Comparison of ENCODE assay signal across 23 cellular contexts in genomic region chr7:19099194-19099593, GRCh38. TPM values are rescaled to one million over a fixed set of nuclear protein-coding genes. Genes with fewer than 3 reads are reported as not detected.
DNase-seq lines count a peak whose midpoint lies in the region; ATAC-seq and TF ChIP-seq lines count a peak whose summit lies in the region.
"Had no signal": no experiment of that assay in that cellular context is flagged by ENCODE, and none has a peak within 500 bp of the region (broad histone marks: within the 10 kb centered on the region; RNA-seq: fewer than 3 reads in every experiment).

No MANE protein-coding gene starts in this region.

- H3K4me3 ChIP-seq in BE2C (ENCODE audit: low read depth, low read length) = 0 out of 2 replicates have a peak overlapping the region, but pooled peaks have one; percentile 14
- no peak overlapping the region for H3K4me3 ChIP-seq in HCT116 (replicated peaks in 1 of 2; ENCODE audit: low read depth in 1 of 2, low read length in 2 of 2)
- peak overlapping the region; percentile 19 to 48; a peak in 3 of 4 replicates for H3K4me3 ChIP-seq in SK-N-SH (ENCODE audit: low read depth in 2 of 2, low read length in 1 of 2)
- H3K4me3 ChIP-seq: A549, BLaER1, GM12878, GM23338 had no signal

- H3K27ac ChIP-seq in HCT116 (ENCODE audit: low read depth, low read length) = no peak overlapping the region
- H3K27ac ChIP-seq in SK-N-SH (ENCODE audit: low read depth in 2 of 2, low read length in 1 of 2) = peak overlapping the region; percentile 79 to 100
- no peak overlapping the region for H3K27ac ChIP-seq in caudate nucleus (ENCODE audit: low read depth, low read length)
- H3K27ac ChIP-seq: A549, BLaER1, C4-2B had no signal

- H2AFZ ChIP-seq in HCT116 (ENCODE audit: low read depth, low read length, poor library complexity, severe bottlenecking) (peak overlapping the region; percentile 42), SK-N-SH (ENCODE audit: low read depth) (0 out of 2 replicates have a peak overlapping the region, but pooled peaks have one; percentile 35)
- H2AFZ ChIP-seq: GM23338 had no signal

- TF ChIP-seq CTCF in BE2C (IDR thresholded peaks at IDR 0.05; ENCODE audit: low read depth, low read length) (no peak), HCT116 (IDR thresholded peaks at IDR 0.05 in 2 of 3, conservative IDR thresholded peaks at IDR 0.05 in 1 of 3; ENCODE audit: borderline replicate concordance in 1 of 3, insufficient read depth in 1 of 3, low read depth in 2 of 3, low read length in 2 of 3) (no peak), SK-N-SH (IDR thresholded peaks at IDR 0.05) (no peak), mesothelial cell of epicardium (IDR thresholded peaks at IDR 0.05; ENCODE audit: unreplicated experiment) (no peak)

- no peak for TF ChIP-seq POLR2A in HCT116 (IDR thresholded peaks at IDR 0.05; ENCODE audit: borderline replicate concordance, extremely low read depth, insufficient read depth, insufficient read length)

- H3K4me2 ChIP-seq in HCT116 (ENCODE audit: low read length) (no peak overlapping the region), SK-N-SH (peak overlapping the region; percentile 79)
- H3K4me2 ChIP-seq: A549, BLaER1 had no signal

- H4K20me1 ChIP-seq in HCT116 (ENCODE audit: insufficient read depth) (no peaks in the 10 kb centered on the region), SK-N-SH (ENCODE audit: insufficient read depth) (no peaks in the 10 kb centered on the region)
- H4K20me1 ChIP-seq: BLaER1 had no signal

- CTCF ChIA-PET in HCT116 (lab: Charles Lee) = no interaction called here
- CTCF ChIA-PET in SK-N-SH (lab: Yijun Ruan, JAX) = interaction anchor here (1.0 to 5.9 kb wide), 4 partner anchors 9 to 741 kb away, joined by 3 to 36 read pairs (median 10); no protein-coding TSS in a partner anchor

- RAD21 ChIA-PET in HCT116 (lab: Charles Lee; ENCODE audit: low non-redundant PET in 1 of 2, low total read pairs in 2 of 2, uncharacterized antibody in 2 of 2, unreplicated experiment in 2 of 2) = no interaction called here

- WGBS in SK-N-SH (ENCODE audit: low lambda C conversion rate) = 22% methylated on average over 3 of the region's 3 CpGs

- H3K36me3 Mint-ChIP-seq in mesothelial cell of epicardium = no peaks in the 10 kb centered on the region
- H3K36me3 Mint-ChIP-seq: CD4-positive, CD25-positive, alpha-beta regulatory T cell; CD8-positive, alpha-beta T cell had no signal

- DNase-seq in BE2C (no peak), HCT116 (ENCODE audit: low read depth, low spot score) (no peak), SK-N-SH (no peak), mesothelial cell of epicardium (ENCODE audit: low spot score in 2 of 2, unreplicated experiment in 2 of 2) (no peak), posterior cingulate gyrus (no peak), NOMO-1 (lab: John Stamatoyannopoulos, UW; ENCODE audit: unreplicated experiment in 2 of 2) (no peak), SKM-1 (lab: John Stamatoyannopoulos, UW; ENCODE audit: unreplicated experiment) (no peak), caudate nucleus (lab: John Stamatoyannopoulos, UW) (no peak)
- DNase-seq: 8988T; ACHN; Caco-2; CD4-positive, CD25-positive, alpha-beta regulatory T cell; CD8-positive, alpha-beta T cell; DMS153; DND-41; GDM1; H9 had no signal

- no peak for TF ChIP-seq RAD21 in HCT116 (IDR thresholded peaks at IDR 0.05; ENCODE audit: low read depth)
- no peak for TF ChIP-seq RAD21 in SK-N-SH (IDR thresholded peaks at IDR 0.05; ENCODE audit: low read length)

- H3K27me3 Mint-ChIP-seq in mesothelial cell of epicardium (ENCODE audit: low read depth) = peaks cover 6% of the 10 kb centered on the region

- H3F3A ChIP-seq in SK-N-SH (replicated peaks; ENCODE audit: insufficient read depth) = peaks cover 30% of the 10 kb centered on the region

- H3K27me3 ChIP-seq in BE2C (no peaks in the 10 kb centered on the region), HCT116 (ENCODE audit: insufficient read depth, low read length) (no peaks in the 10 kb centered on the region), SK-N-SH (ENCODE audit: insufficient read depth) (no peaks in the 10 kb centered on the region)

- peaks cover 28% of the 10 kb centered on the region for H3K4me1 ChIP-seq in BE2C
- H3K4me1 ChIP-seq in HCT116 (ENCODE audit: control insufficient read depth in 1 of 2, insufficient read depth in 2 of 2, low read length in 2 of 2) = peaks cover 6 to 21% of the 10 kb centered on the region in 2 experiments; a peak in 3 of 4 replicates
- H3K4me1 ChIP-seq in SK-N-SH (ENCODE audit: control insufficient read depth in 1 of 2, insufficient read depth in 2 of 2, low read depth in 1 of 2, low read length in 1 of 2) = peaks cover 32 to 91% of the 10 kb centered on the region in 2 experiments; a peak in 3 of 4 replicates
- H3K4me1 ChIP-seq: A549, BLaER1, Caco-2 had no signal

- no peaks in the 10 kb centered on the region for H3K9me3 Mint-ChIP-seq in mesothelial cell of epicardium
- H3K9me3 Mint-ChIP-seq: CD8-positive, alpha-beta T cell; GM23338; H9 had no signal

- H3K79me2 ChIP-seq in HCT116 (ENCODE audit: insufficient read depth, low read length) = no peaks in the 10 kb centered on the region
- H3K79me2 ChIP-seq in SK-N-SH (ENCODE audit: insufficient read depth) = peaks cover 100% of the 10 kb centered on the region

- H3K9me3 ChIP-seq in BE2C = no peaks in the 10 kb centered on the region
- no peaks in the 10 kb centered on the region for H3K9me3 ChIP-seq in HCT116 (ENCODE audit: control insufficient read depth in 1 of 2, insufficient read depth in 1 of 2, low read depth in 1 of 2, low read length in 2 of 2)
- H3K9me3 ChIP-seq in SK-N-SH = no peaks in the 10 kb centered on the region
- H3K9me3 ChIP-seq: A549, BLaER1, Caco-2 had no signal

- peak in 1 of 2 experiments; percentile 64; a peak in 1 of 4 replicates for TF ChIP-seq EP300 in SK-N-SH (IDR thresholded peaks at IDR 0.05; ENCODE audit: borderline replicate concordance in 1 of 2, low read depth in 1 of 2, low read length in 1 of 2)

- no peak for ATAC-seq in HCT116
- ATAC-seq: A549; CD8-positive, alpha-beta T cell; GM12878; GM23338 had no signal

- peak overlapping the region; percentile 57 for H3K27ac Mint-ChIP-seq in mesothelial cell of epicardium
- H3K27ac Mint-ChIP-seq: CD4-positive, CD25-positive, alpha-beta regulatory T cell; CD8-positive, alpha-beta T cell; GM23338; H9 had no signal

- H3K4me3 Mint-ChIP-seq in mesothelial cell of epicardium = no peak overlapping the region
- H3K4me3 Mint-ChIP-seq: CD4-positive, CD25-positive, alpha-beta regulatory T cell; CD8-positive, alpha-beta T cell; GM23338; H9 had no signal

- BruUV-seq in HCT116 (replicated peaks; lab: Mats Ljungman, UMichigan) = no TSS peak

- POLR2A ChIA-PET in HCT116 (lab: Charles Lee) = no interaction called here
- POLR2A ChIA-PET in SK-N-SH (lab: Yijun Ruan, JAX) = interaction anchor here (0.6 to 3.7 kb wide), 6 partner anchors 8 to 1105 kb away, joined by 4 to 16 read pairs (median 6); partner anchors contain the start of gene TWIST1

- H3K9me2 ChIP-seq in HCT116 (ENCODE audit: insufficient read depth) = no peaks in the 10 kb centered on the region
- H3K9me2 ChIP-seq in SK-N-SH = no peaks in the 10 kb centered on the region

- intact Hi-C loops in HCT116 (cut with micrococcal nuclease) (no loop called here), posterior cingulate gyrus (cut with DNase I) (no loop called here)

- H3K9ac ChIP-seq in HCT116 (ENCODE audit: low read length) (no peak overlapping the region), SK-N-SH (peak overlapping the region; percentile 64)
- H3K9ac ChIP-seq: BLaER1 had no signal

- H3K4me1 Mint-ChIP-seq in mesothelial cell of epicardium = peaks cover 52% of the 10 kb centered on the region
- H3K4me1 Mint-ChIP-seq: CD4-positive, CD25-positive, alpha-beta regulatory T cell had no signal

- H3K36me3 ChIP-seq in BE2C (no peaks in the 10 kb centered on the region), HCT116 (ENCODE audit: control insufficient read depth in 1 of 2, insufficient read depth in 2 of 2, low read length in 2 of 2) (no peaks in the 10 kb centered on the region), SK-N-SH (replicated peaks in 1 of 2; ENCODE audit: control insufficient read depth in 1 of 2, insufficient read depth in 2 of 2, low read length in 1 of 2) (peaks cover 0 to 43% of the 10 kb centered on the region in 2 experiments)
- H3K36me3 ChIP-seq: BLaER1 had no signal

TF ChIP-seq in HCT116, 20 proteins besides CTCF, POLR2A, EP300 and RAD21 (continues in another document):
- TF ChIP-seq FOSL1 (IDR thresholded peaks at IDR 0.05; ENCODE audit: low read depth) (no peak), JUND (IDR thresholded peaks at IDR 0.05) (no peak), YY1 (IDR thresholded peaks at IDR 0.05; ENCODE audit: extremely low read depth, insufficient replicate concordance, low read depth, low read length) (no peak)

TF ChIP-seq in SK-N-SH, 30 proteins besides CTCF, POLR2A, EP300 and RAD21 (continues in another document):
- TF ChIP-seq RCOR1 (IDR thresholded peaks at IDR 0.05; ENCODE audit: low read length) (no peak), TEAD4 (IDR thresholded peaks at IDR 0.05; ENCODE audit: borderline replicate concordance, insufficient read depth) (peak; percentile 65; the same call in 1 of the 2 replicates), JUND (IDR thresholded peaks at IDR 0.05) (peak; percentile 70), IRF3 (IDR thresholded peaks at IDR 0.05; ENCODE audit: low read depth, low read length) (no peak), SIN3A (IDR thresholded peaks at IDR 0.05; ENCODE audit: borderline replicate concordance, low read depth, low read length) (no peak)

RNA-seq across cellular contexts. Expression of gene TWIST1, which starts 18.2 kb away (rescaled TPM):
- polyA plus RNA-seq in BE2C (2012; ENCODE audit: insufficient read depth, insufficient read length, low read depth) = 211 TPM
- total RNA-seq in HCT116 (2021; ENCODE audit: unreplicated experiment) (0.86 TPM), mesothelial cell of epicardium (111 to 126 TPM (median 120 TPM) in 3 replicates)
- polyA plus RNA-seq in HCT116 (2012) = 2.0 and 3.3 TPM in 2 replicates
- 162 and 170 TPM in 2 replicates for polyA plus RNA-seq in SK-N-SH (2012; rRNA removed)
- polyA plus RNA-seq in SK-N-SH (2012; cell fraction: cytosol; rRNA removed) = 95.7 and 147 TPM in 2 replicates
- polyA plus RNA-seq in SK-N-SH (2012; cell fraction: nucleus; rRNA removed) = 208 and 254 TPM in 2 replicates
- total RNA-seq: Caco-2; CD8-positive, alpha-beta T cell; GM12878; H9 had no signal
- polyA plus RNA-seq: CD4-positive, CD25-positive, alpha-beta regulatory T cell; GM12878 had no signal

RNA-seq across cellular contexts. Expression of gene FERD3L, which starts 46.0 kb away (rescaled TPM):
- polyA plus RNA-seq in BE2C (2012; ENCODE audit: insufficient read depth, insufficient read length, low read depth) = not detected
- total RNA-seq in HCT116 (2021; ENCODE audit: unreplicated experiment) (not detected), mesothelial cell of epicardium (not detected in 3 replicates)
- polyA plus RNA-seq in HCT116 (2012) = not detected in 2 replicates
- not detected in 2 replicates for polyA plus RNA-seq in SK-N-SH (2012; rRNA removed)
- polyA plus RNA-seq in SK-N-SH (2012; cell fraction: cytosol; rRNA removed) = not detected in 2 replicates
- polyA plus RNA-seq in SK-N-SH (2012; cell fraction: nucleus; rRNA removed) = not detected in 2 replicates
- total RNA-seq: Caco-2; CD4-positive, CD25-positive, alpha-beta regulatory T cell; CD8-positive, alpha-beta T cell; GM12878; GM23338; H4; H9 had no signal
- polyA plus RNA-seq: A549; CD4-positive, CD25-positive, alpha-beta regulatory T cell; GM12878; GM23338 had no signal

Comparison
In these comparisons a context has a peak if more than half of its experiments do, and no peak if none do; other contexts are left out.
1. H3K4me3 ChIP-seq: peak in BE2C (single experiment) and SK-N-SH (2 of 2); none in HCT116 (0 of 2).
2. H3K27ac ChIP-seq: peak in SK-N-SH (2 of 2); none in HCT116 (single experiment) and caudate nucleus (single experiment).
3. RNA of gene TWIST1, which starts 18.2 kb away (total RNA-seq): 111 to 126 TPM in mesothelial cell of epicardium; 0.86 TPM in HCT116 (single experiment); every median in the first group is over 10 times any median in the second.